28 cellular contexts compared by ENCODE assay signal in the genomic region with DNA sequence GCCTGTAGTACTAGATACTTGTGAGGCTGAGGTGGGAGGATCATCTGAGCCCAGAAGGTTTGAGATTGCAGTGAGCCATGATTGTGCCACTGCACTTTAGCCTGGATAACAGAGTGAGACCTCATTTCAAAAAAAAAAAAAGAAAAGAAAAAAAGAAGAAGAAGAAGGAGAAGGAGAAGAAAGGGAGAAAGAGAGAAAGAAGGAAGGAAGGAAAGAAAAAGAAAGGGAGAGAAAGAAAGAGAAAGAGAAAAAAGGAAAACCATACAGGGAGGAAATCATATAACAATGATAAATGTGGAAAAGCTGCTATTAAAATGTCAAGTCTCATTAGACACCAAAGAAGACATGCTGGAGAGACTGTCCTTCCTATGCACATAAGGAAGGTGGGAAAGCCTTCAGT.
"Had no signal": no experiment of that assay in that cellular context is flagged by ENCODE, and none has a peak within 500 bp of the region (broad histone marks: within the 10 kb centered on the region; RNA-seq: fewer than 3 reads in every experiment).

No MANE protein-coding gene starts in this region.

- H3K9me3 Mint-ChIP-seq: dendritic cell treated with granulocyte-macrophage colony-stimulating factor and Interleukin-4, amounts not matched to agents 40 ng/mL and 50 ng/mL, for 4 days; effector memory CD8-positive, alpha-beta T cell; mesothelial cell of epicardium; naive thymus-derived CD8-positive, alpha-beta T cell had no signal

- H3K9me3 ChIP-seq: esophagus squamous epithelium, gastrocnemius medialis, heart right ventricle, left lung, lower lobe of right lung, mucosa of descending colon had no signal

- H3K27me3 Mint-ChIP-seq: dendritic cell treated with granulocyte-macrophage colony-stimulating factor and Interleukin-4, amounts not matched to agents 40 ng/mL and 50 ng/mL, for 4 days had no signal

- FAIRE-seq: endometrium, islet of Langerhans, keratinocyte had no signal

- H3K4me3 Mint-ChIP-seq: dendritic cell treated with granulocyte-macrophage colony-stimulating factor and Interleukin-4, amounts not matched to agents 40 ng/mL and 50 ng/mL, for 4 days; effector memory CD8-positive, alpha-beta T cell; endodermal cell; mesothelial cell of epicardium; naive B cell; naive thymus-derived CD8-positive, alpha-beta T cell had no signal

- H3K36me3 ChIP-seq: esophagus squamous epithelium, gastrocnemius medialis, heart right ventricle, left lung, lower lobe of right lung had no signal

- H3K27me3 ChIP-seq: esophagus squamous epithelium, gastrocnemius medialis, heart right ventricle, left lung had no signal

- H3K27ac ChIP-seq: epithelial cell of prostate, esophagus squamous epithelium, gastrocnemius medialis, heart right ventricle, left lung, lower lobe of right lung had no signal

- H3K4me3 ChIP-seq: esophagus squamous epithelium, gastrocnemius medialis, heart right ventricle, left lung, lower lobe of right lung, mucosa of descending colon had no signal

- DNase-seq: cortex of kidney; effector CD8-positive, alpha-beta T cell; effector memory CD8-positive, alpha-beta T cell; endodermal cell; erythroblast; esophagus squamous epithelium; foreskin fibroblast; foreskin melanocyte; gastrocnemius medialis; glutamatergic neuron; head of caudate nucleus; heart right ventricle; hippocampal formation; left cardiac atrium; left lung; left ventricle myocardium superior; lower lobe of right lung; mesenchymal stem cell; mucosa of descending colon; naive B cell; naive thymus-derived CD8-positive, alpha-beta T cell had no signal

- ATAC-seq: effector memory CD8-positive, alpha-beta T cell; esophagus mucosa; gastrocnemius medialis; heart right ventricle; left cardiac atrium; left lung; left ventricle myocardium superior; lower lobe of right lung; mucosa of descending colon; naive thymus-derived CD8-positive, alpha-beta T cell had no signal

- H3K36me3 Mint-ChIP-seq: mesothelial cell of epicardium; naive thymus-derived CD8-positive, alpha-beta T cell had no signal

- H3K27ac Mint-ChIP-seq: dendritic cell treated with granulocyte-macrophage colony-stimulating factor and Interleukin-4, amounts not matched to agents 40 ng/mL and 50 ng/mL, for 4 days; effector memory CD8-positive, alpha-beta T cell; endodermal cell; mesothelial cell of epicardium; naive thymus-derived CD8-positive, alpha-beta T cell had no signal
